In genomic region chr6:132369526-132369925, GRCh38 we compare ENCODE assay signal across 17 cellular contexts. TPM values are rescaled to one million over a fixed set of nuclear protein-coding genes. Genes with fewer than 3 reads are reported as not detected.
DNase-seq lines count a peak whose midpoint lies in the region; TF ChIP-seq lines count a peak whose summit lies in the region.
"Had no signal": no experiment of that assay in that cellular context is flagged by ENCODE, and none has a peak within 500 bp of the region (broad histone marks: within the 10 kb centered on the region; RNA-seq: fewer than 3 reads in every experiment).

No MANE protein-coding gene starts in this region.

- intact Hi-C loops in dorsolateral prefrontal cortex (cut with DNase I) = no loop called here

- DNase-seq in BJ (ENCODE audit: low read depth) (peak; percentile 37), NCI-H226 (peak; percentile 31), dorsolateral prefrontal cortex (no peak), osteoblast (ENCODE audit: insufficient read length, low spot score, missing footprints) (peak; percentile 62), NCI-H748 treated with DMSO at 0.1 percent for 48 hours (lab: John Stamatoyannopoulos, UW) (no peak), NCI-H1417 treated with DMSO at 0.1 percent for 48 hours (lab: John Stamatoyannopoulos, UW) (no peak)
- no peak for DNase-seq in activated CD4-positive, alpha-beta T cell treated with anti-CD3 and anti-CD28 coated beads for 4 hours
- DNase-seq in activated CD4-positive, CD25-positive, alpha-beta regulatory T cell treated with anti-CD3 and anti-CD28 coated beads, Interleukin-2, amount 50 U/mL, for 72 hours = no peak
- DNase-seq: activated CD8-positive, alpha-beta memory T cell treated with anti-CD3 and anti-CD28 coated beads, Interleukin-2, amount 50 U/mL, for 4 hours; activated naive CD8-positive, alpha-beta T cell treated with anti-CD3 and anti-CD28 coated beads for 36 hours; cortex of kidney; esophagus squamous epithelium; GF-D8; NK-92 treated with Interleukin-12 subunit alpha and Interleukin-12 subunit beta, amount 100 ng/mL, for 24 hours; stimulated activated CD4-positive, alpha-beta T cell treated with anti-CD3 and anti-CD28 coated beads, Interleukin-1b, Interleukin-23, amount 100 ng/mL, for 48 hours had no signal

- peak overlapping the region; percentile 13 for H2AFZ ChIP-seq in osteoblast (ENCODE audit: low read length)

- TF ChIP-seq CTCF in BJ (IDR thresholded peaks at IDR 0.05; ENCODE audit: insufficient read depth, low read depth, low read length) = no peak
- TF ChIP-seq CTCF in dorsolateral prefrontal cortex (IDR thresholded peaks at IDR 0.05 in 54 of 56, conservative IDR thresholded peaks at IDR 0.05 in 2 of 56; ENCODE audit: low read depth in 1 of 56, partially characterized antibody in 56 of 56) = no peak
- TF ChIP-seq CTCF in osteoblast (IDR thresholded peaks at IDR 0.05; ENCODE audit: extremely low read depth, low read depth, low read length) = no peak

- no peaks in the 10 kb centered on the region for H3K36me3 ChIP-seq in BJ (ENCODE audit: control insufficient read depth, insufficient read depth, low read length)
- H3K36me3 ChIP-seq in osteoblast (ENCODE audit: insufficient read depth, low read length) = peaks cover 9% of the 10 kb centered on the region
- H3K36me3 ChIP-seq: HAP-1 had no signal

- POLR2A ChIA-PET in BJ (lab: Charles Lee) = no interaction called here

- H3K4me1 ChIP-seq in osteoblast (ENCODE audit: insufficient read depth, low read length) = peaks cover 16% of the 10 kb centered on the region
- H3K4me1 ChIP-seq: esophagus squamous epithelium had no signal

- peak overlapping the region in 2 of 59 donors; percentile 5 to 27 for H3K27ac ChIP-seq in dorsolateral prefrontal cortex
- peak overlapping the region; percentile 70 for H3K27ac ChIP-seq in osteoblast (ENCODE audit: low read depth, low read length)
- H3K27ac ChIP-seq: esophagus squamous epithelium, HL-60 had no signal

- H3K79me2 ChIP-seq in osteoblast (ENCODE audit: insufficient read depth, low read length) = no peaks in the 10 kb centered on the region

- H4K20me1 ChIP-seq in osteoblast (ENCODE audit: insufficient read depth, low read length) = no peaks in the 10 kb centered on the region

- no peaks in the 10 kb centered on the region for H3K27me3 ChIP-seq in BJ (ENCODE audit: control insufficient read depth, insufficient read depth, low read length)
- H3K27me3 ChIP-seq in dorsolateral prefrontal cortex = no peaks in the 10 kb centered on the region
- no peaks in the 10 kb centered on the region for H3K27me3 ChIP-seq in osteoblast (ENCODE audit: insufficient read depth, low read length)
- H3K27me3 ChIP-seq: esophagus squamous epithelium had no signal

- H3K4me3 ChIP-seq in BJ (ENCODE audit: low read depth, low read length) (no peak overlapping the region), dorsolateral prefrontal cortex (peak overlapping the region in 56 of 59 donors; percentile 4 to 59 (median 38)), osteoblast (ENCODE audit: insufficient read depth, low read length) (peak overlapping the region; percentile 50)
- H3K4me3 ChIP-seq: esophagus squamous epithelium, HAP-1 had no signal

- H3K4me2 ChIP-seq in osteoblast (ENCODE audit: insufficient read depth, low read length) = peak overlapping the region; percentile 71

- H3K9me3 ChIP-seq in osteoblast (ENCODE audit: low read depth, low read length) = no peaks in the 10 kb centered on the region
- H3K9me3 ChIP-seq: esophagus squamous epithelium, HAP-1 had no signal

- CTCF ChIA-PET in BJ (lab: Yijun Ruan, JAX) = no interaction called here

RNA-seq across cellular contexts. Expression of gene MOXD1, which starts 31.7 kb away (rescaled TPM):
- polyA plus RNA-seq in BJ (2011; rRNA removed) = 71.3 and 121 TPM in 2 replicates
- polyA minus RNA-seq in BJ (2011; rRNA and poly(A)+ RNA removed) = 22.3 and 22.8 TPM in 2 replicates
- total RNA-seq in dorsolateral prefrontal cortex = 10 to 100 TPM in 112 of 120 experiments, 1 to 10 TPM in 8; 5.1 to 40.2 (median 16.8) TPM
- 17.1 and 19.5 TPM in 2 replicates for total RNA-seq in osteoblast
- total RNA-seq: activated naive CD8-positive, alpha-beta T cell treated with anti-CD3 and anti-CD28 coated beads for 36 hours had no signal

Comparison
In these comparisons a context has a peak if more than half of its experiments do, and no peak if none do; other contexts are left out.
1. DNase-seq: peak in BJ (single experiment), NCI-H226 (single experiment) and osteoblast (single experiment); none in dorsolateral prefrontal cortex (0 of 10), NCI-H748 treated with DMSO at 0.1 percent for 48 hours (single experiment), activated CD4-positive, alpha-beta T cell treated with anti-CD3 and anti-CD28 coated beads for 4 hours (0 of 2), NCI-H1417 treated with DMSO at 0.1 percent for 48 hours (single experiment) and activated CD4-positive, CD25-positive, alpha-beta regulatory T cell treated with anti-CD3 and anti-CD28 coated beads, Interleukin-2, amount 50 U/mL, for 72 hours (single experiment).